10 cellular contexts compared by ENCODE assay signal in the genomic region with DNA sequence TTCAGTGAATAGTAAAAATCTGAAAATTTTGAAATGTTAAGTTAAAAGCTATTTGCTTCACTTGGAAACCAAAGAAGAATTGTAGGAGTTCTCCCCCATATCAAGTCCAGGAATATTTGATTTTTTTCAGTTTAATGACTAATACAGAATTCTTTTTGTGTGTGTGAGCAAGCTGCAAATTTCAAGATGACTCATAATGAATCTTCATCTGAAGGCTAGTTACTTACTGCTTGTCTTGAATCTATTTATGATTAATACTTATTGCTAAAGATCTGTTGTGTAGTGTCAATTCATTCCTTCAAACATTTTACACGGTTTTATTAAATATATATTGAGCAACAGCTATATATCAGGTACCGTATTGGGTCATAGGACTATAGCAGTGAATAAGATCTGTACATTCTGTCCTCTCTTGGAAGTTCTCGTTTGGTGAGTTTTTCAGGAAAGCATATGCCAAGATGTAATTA. TPM values are rescaled to one million over a fixed set of nuclear protein-coding genes. Genes with fewer than 3 reads are reported as not detected.
A peak's percentile ranks its signal among the peaks of the same experiment; 100 is the strongest.
DNase-seq lines count a peak whose midpoint lies in the region; ATAC-seq and TF ChIP-seq lines count a peak whose summit lies in the region.
"Had no signal": no experiment of that assay in that cellular context is flagged by ENCODE, and none has a peak within 500 bp of the region (broad histone marks: within the 10 kb centered on the region; RNA-seq: fewer than 3 reads in every experiment).

No MANE protein-coding gene starts in this region.

- no peak overlapping the region for H3K23ac ChIP-seq in neuronal stem cell (ENCODE audit: low read depth, low read length, poor library complexity)

- H2BK5ac ChIP-seq in neuronal stem cell (ENCODE audit: low read length), result no peak overlapping the region

- H3K4me1 ChIP-seq in left lung (no peaks in the 10 kb centered on the region), neuronal stem cell (ENCODE audit: control insufficient read depth in 2 of 2, insufficient read depth in 1 of 2, low read depth in 1 of 2, low read length in 2 of 2) (peaks cover 0 to 3% of the 10 kb centered on the region in 2 donors)

- H2BK12ac ChIP-seq in neuronal stem cell (ENCODE audit: low read length), result no peak overlapping the region

- peaks cover 2% of the 10 kb centered on the region for H3K36me3 Mint-ChIP-seq in effector memory CD8-positive, alpha-beta T cell (ENCODE audit: insufficient read depth)

- DNase-seq in EH (ENCODE audit: low read depth) (peak; percentile 86), astrocyte of the hippocampus (ENCODE audit: low read depth, low spot score) (peak; percentile 55), left lung (no peak), neuronal stem cell (ENCODE audit: low spot score) (no peak), NCI-H128 (lab: John Stamatoyannopoulos, UW; ENCODE audit: unreplicated experiment) (no peak), cerebellar cortex (ENCODE audit: low spot score) (no peak)
- DNase-seq in effector memory CD8-positive, alpha-beta T cell, result no peak
- DNase-seq: activated CD4-positive, CD25-positive, alpha-beta regulatory T cell had no signal

- no peak overlapping the region for H3K27ac Mint-ChIP-seq in effector memory CD8-positive, alpha-beta T cell

- H2BK15ac ChIP-seq in neuronal stem cell (ENCODE audit: low read length), result no peak overlapping the region

- no peak overlapping the region for H3K9ac ChIP-seq in neuronal stem cell (ENCODE audit: low read depth, low read length, poor library complexity)

- H4K8ac ChIP-seq in neuronal stem cell (ENCODE audit: low read depth, low read length), result no peak overlapping the region

- no peak overlapping the region for H2AFZ ChIP-seq in neuronal stem cell (ENCODE audit: low read length)

- H3K4me3 Mint-ChIP-seq in effector memory CD8-positive, alpha-beta T cell, result no peak overlapping the region

- no peak overlapping the region for H3K18ac ChIP-seq in neuronal stem cell (ENCODE audit: low read length)

- TF ChIP-seq CTCF in left lung (IDR thresholded peaks at IDR 0.05), result no peak

- ATAC-seq in HG03175 (IDR thresholded peaks at IDR 0.05; ENCODE audit: unreplicated experiment) (peak; percentile 59), left lung (peak; percentile 51)
- no peak for ATAC-seq in effector memory CD8-positive, alpha-beta T cell (replicated peaks)

- intact Hi-C loops in left lung (cut with DNase I), result no loop called here

- H3K14ac ChIP-seq in neuronal stem cell (ENCODE audit: low read length), result no peak overlapping the region

- no peak overlapping the region for H3K4ac ChIP-seq in neuronal stem cell (ENCODE audit: low read length)

- H3K27me3 ChIP-seq in left lung (no peaks in the 10 kb centered on the region), neuronal stem cell (ENCODE audit: control insufficient read depth in 3 of 3, insufficient read depth in 3 of 3, low read depth in 1 of 3, low read length in 3 of 3) (no peaks in the 10 kb centered on the region)

- H3K36me3 ChIP-seq in left lung, result no peaks in the 10 kb centered on the region
- no peaks in the 10 kb centered on the region for H3K36me3 ChIP-seq in neuronal stem cell (replicated peaks in 1 of 2; ENCODE audit: control insufficient read depth in 2 of 2, insufficient read depth in 2 of 2, low read length in 2 of 2)

- no peaks in the 10 kb centered on the region for H3K79me1 ChIP-seq in neuronal stem cell (ENCODE audit: low read depth, low read length)

- no peak overlapping the region for H3K4me2 ChIP-seq in neuronal stem cell (ENCODE audit: insufficient read depth, low read length, poor library complexity, severe bottlenecking)

- no peaks in the 10 kb centered on the region for H3K9me3 Mint-ChIP-seq in effector memory CD8-positive, alpha-beta T cell

- no peaks in the 10 kb centered on the region for H3K4me1 Mint-ChIP-seq in effector memory CD8-positive, alpha-beta T cell (ENCODE audit: low read depth in 2 of 2)

- no peak overlapping the region for H2AK5ac ChIP-seq in neuronal stem cell (ENCODE audit: low read depth, low read length)

- no peak overlapping the region for H4K91ac ChIP-seq in neuronal stem cell (ENCODE audit: low read depth, low read length, poor library complexity)

- H2BK120ac ChIP-seq in neuronal stem cell (ENCODE audit: low read depth, low read length), result no peak overlapping the region

- H3K27ac ChIP-seq in left lung, result no peak overlapping the region
- no peak overlapping the region for H3K27ac ChIP-seq in neuronal stem cell (replicated peaks; ENCODE audit: low read length)

- H3K9me3 ChIP-seq in left lung, result no peaks in the 10 kb centered on the region
- peaks cover 2 to 9% of the 10 kb centered on the region in 2 donors for H3K9me3 ChIP-seq in neuronal stem cell (replicated peaks in 1 of 2; ENCODE audit: control insufficient read depth in 2 of 2, insufficient read depth in 1 of 2, low read depth in 1 of 2, low read length in 2 of 2)

- H3K27me3 Mint-ChIP-seq in effector memory CD8-positive, alpha-beta T cell, result peaks cover 12 to 22% of the 10 kb centered on the region in 2 donors

- H3K4me3 ChIP-seq in left lung, result no peak overlapping the region
- no peak overlapping the region for H3K4me3 ChIP-seq in neuronal stem cell (ENCODE audit: low read length in 2 of 2)
- H3K4me3 ChIP-seq: skin epidermis had no signal

- WGBS in neuronal stem cell (ENCODE audit: extremely low coverage in 2 of 2, insufficient read length in 2 of 2, insufficient replicate concordance in 1 of 2), 2 donors, result no CpG with 5 or more reads among the region's 3 CpGs

RNA-seq across cellular contexts. Expression of gene CAVIN2, which starts 47.8 kb away (rescaled TPM):
- total RNA-seq in left lung, result 10 to 100 TPM; 73.6 to 76.9 TPM
- polyA plus RNA-seq in neuronal stem cell (2013, experiment 1 of 2), result not detected
- not detected for polyA plus RNA-seq in neuronal stem cell (2013, experiment 2 of 2)

Comparison
In these comparisons a context has a peak if more than half of its experiments do, and no peak if none do; other contexts are left out.
1. DNase-seq: peak in EH (single experiment) and astrocyte of the hippocampus (single experiment); none in left lung (0 of 2), neuronal stem cell (single experiment), NCI-H128 (single experiment), effector memory CD8-positive, alpha-beta T cell (0 of 3) and cerebellar cortex (single experiment).